ENCODE assay signal across 1 cellular context in the genomic region with DNA sequence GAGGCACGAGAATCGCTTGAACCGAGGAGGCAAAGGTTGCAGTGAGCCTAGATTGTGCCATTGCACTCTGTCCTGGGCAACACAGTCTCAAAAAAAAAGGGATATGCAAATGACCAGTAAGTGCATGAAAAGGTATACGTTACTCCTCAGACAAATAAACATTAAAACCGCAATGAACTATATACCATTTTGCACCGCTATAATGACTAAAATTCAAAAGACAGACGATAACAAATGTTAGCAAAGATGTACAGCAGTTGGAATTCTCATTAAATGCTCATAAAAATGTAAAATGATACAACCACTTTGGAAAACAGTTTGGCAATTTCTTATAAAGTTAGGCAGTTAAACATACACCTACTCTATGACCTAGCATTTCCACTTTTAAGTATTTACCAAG.
TF ChIP-seq lines count a peak whose summit lies in the region.

No MANE protein-coding gene starts in this region.

TF ChIP-seq in HEK293, 187 proteins besides CTCF, POLR2A, EP300 and RAD21 (continued from another document and continues in another):
- TF ChIP-seq, protein P1, sequence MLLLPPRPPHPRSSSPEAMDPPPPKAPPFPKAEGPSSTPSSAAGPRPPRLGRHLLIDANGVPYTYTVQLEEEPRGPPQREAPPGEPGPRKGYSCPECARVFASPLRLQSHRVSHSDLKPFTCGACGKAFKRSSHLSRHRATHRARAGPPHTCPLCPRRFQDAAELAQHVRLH (tag by site-specific recombination; IDR thresholded peaks at IDR 0.05), result peak; percentile 53; the same call in 1 of the 2 replicates
- TF ChIP-seq ZNF514 (tag by site-specific recombination; IDR thresholded peaks at IDR 0.05) (no peak), ZNF596 (tag by site-specific recombination; IDR thresholded peaks at IDR 0.05) (no peak), ZFHX2 (tag by site-specific recombination; conservative IDR thresholded peaks at IDR 0.05) (no peak), ZNF785 (tag by site-specific recombination; IDR thresholded peaks at IDR 0.05) (no peak), ZNF354C (tag by site-specific recombination; IDR thresholded peaks at IDR 0.05; ENCODE audit: borderline replicate concordance, low read depth) (no peak), OSR2 (tag by site-specific recombination; IDR thresholded peaks at IDR 0.05) (peak; percentile 76), ZNF48 (tag by site-specific recombination; IDR thresholded peaks at IDR 0.05) (no peak), ZFP37 (tag by site-specific recombination; IDR thresholded peaks at IDR 0.05) (no peak), ZNF664 (tag by site-specific recombination; IDR thresholded peaks at IDR 0.05) (0 out of 2 replicates have a peak, but pooled peaks have one; percentile 11), ZNF394 (tag by site-specific recombination; IDR thresholded peaks at IDR 0.05; ENCODE audit: borderline replicate concordance) (no peak), ZNF843 (tag by site-specific recombination; IDR thresholded peaks at IDR 0.05) (peak; percentile 92), MEIS1 (CRISPR knock-in tag; IDR thresholded peaks at IDR 0.05; ENCODE audit: borderline replicate concordance) (no peak), ZNF426 (tag by site-specific recombination; IDR thresholded peaks at IDR 0.05) (no peak), ZNF555 (tag by site-specific recombination; conservative IDR thresholded peaks at IDR 0.05) (no peak), ZNF146 (tag by site-specific recombination; IDR thresholded peaks at IDR 0.05) (no peak), ZNF610 (tag by site-specific recombination; IDR thresholded peaks at IDR 0.05; ENCODE audit: borderline replicate concordance) (no peak), ZNF175 (tag by site-specific recombination; IDR thresholded peaks at IDR 0.05) (no peak), ZEB2 (tag by site-specific recombination; IDR thresholded peaks at IDR 0.05) (no peak), TRIM28 (IDR thresholded peaks at IDR 0.05; ENCODE audit: borderline replicate concordance, low read length) (no peak), ZNF792 (tag by site-specific recombination; IDR thresholded peaks at IDR 0.05) (no peak), KLF16 (tag by site-specific recombination; IDR thresholded peaks at IDR 0.05) (no peak; the same call in 1 of the 2 replicates), BCL11A (tag by site-specific recombination; IDR thresholded peaks at IDR 0.05; ENCODE audit: low read depth) (0 out of 2 replicates have a peak, but pooled peaks have one; percentile 25), ZIC2 (tag by site-specific recombination; IDR thresholded peaks at IDR 0.05) (no peak), SP2 (tag by site-specific recombination; IDR thresholded peaks at IDR 0.05) (no peak), ZSCAN30 (tag by site-specific recombination; IDR thresholded peaks at IDR 0.05) (no peak), ZNF561 (tag by site-specific recombination; IDR thresholded peaks at IDR 0.05; ENCODE audit: borderline replicate concordance) (no peak), ZNF239 (tag by site-specific recombination; IDR thresholded peaks at IDR 0.05) (no peak), REPIN1 (tag by site-specific recombination; IDR thresholded peaks at IDR 0.05; ENCODE audit: low read depth) (no peak), ZNF112 (tag by site-specific recombination; IDR thresholded peaks at IDR 0.05) (no peak), OVOL3 (tag by site-specific recombination; IDR thresholded peaks at IDR 0.05) (peak; percentile 99), ZNF10 (tag by site-specific recombination; IDR thresholded peaks at IDR 0.05) (no peak), ZNF174 (tag by site-specific recombination; IDR thresholded peaks at IDR 0.05) (no peak), MZF1 (tag by site-specific recombination; IDR thresholded peaks at IDR 0.05; ENCODE audit: borderline replicate concordance) (no peak), ZNF114 (tag by site-specific recombination; IDR thresholded peaks at IDR 0.05) (no peak), ZNF311 (tag by site-specific recombination; IDR thresholded peaks at IDR 0.05; ENCODE audit: borderline replicate concordance) (no peak), ZNF677 (tag by site-specific recombination; IDR thresholded peaks at IDR 0.05) (no peak), ZNF16 (tag by site-specific recombination; IDR thresholded peaks at IDR 0.05; ENCODE audit: low read depth) (no peak), ZNF350 (tag by site-specific recombination; IDR thresholded peaks at IDR 0.05) (no peak), ZNF335 (tag by site-specific recombination; conservative IDR thresholded peaks at IDR 0.05) (no peak), ZNF138 (tag by site-specific recombination; IDR thresholded peaks at IDR 0.05; ENCODE audit: borderline replicate concordance) (no peak), ZNF777 (tag by site-specific recombination; IDR thresholded peaks at IDR 0.05; ENCODE audit: borderline replicate concordance) (no peak), HOXD13 (CRISPR knock-in tag; IDR thresholded peaks at IDR 0.05; ENCODE audit: borderline replicate concordance) (no peak), ZNF560 (tag by site-specific recombination; IDR thresholded peaks at IDR 0.05; ENCODE audit: borderline replicate concordance) (no peak), ZNF202 (tag by site-specific recombination; IDR thresholded peaks at IDR 0.05; ENCODE audit: borderline replicate concordance) (no peak), MYNN (tag by site-specific recombination; IDR thresholded peaks at IDR 0.05; ENCODE audit: borderline replicate concordance) (no peak), ZNF548 (tag by site-specific recombination; IDR thresholded peaks at IDR 0.05) (no peak), ZNF521 (tag by site-specific recombination; IDR thresholded peaks at IDR 0.05) (no peak), ZNF292 (tag by site-specific recombination; IDR thresholded peaks at IDR 0.05; ENCODE audit: borderline replicate concordance, low read depth) (no peak)
- TF ChIP-seq, protein P2, sequence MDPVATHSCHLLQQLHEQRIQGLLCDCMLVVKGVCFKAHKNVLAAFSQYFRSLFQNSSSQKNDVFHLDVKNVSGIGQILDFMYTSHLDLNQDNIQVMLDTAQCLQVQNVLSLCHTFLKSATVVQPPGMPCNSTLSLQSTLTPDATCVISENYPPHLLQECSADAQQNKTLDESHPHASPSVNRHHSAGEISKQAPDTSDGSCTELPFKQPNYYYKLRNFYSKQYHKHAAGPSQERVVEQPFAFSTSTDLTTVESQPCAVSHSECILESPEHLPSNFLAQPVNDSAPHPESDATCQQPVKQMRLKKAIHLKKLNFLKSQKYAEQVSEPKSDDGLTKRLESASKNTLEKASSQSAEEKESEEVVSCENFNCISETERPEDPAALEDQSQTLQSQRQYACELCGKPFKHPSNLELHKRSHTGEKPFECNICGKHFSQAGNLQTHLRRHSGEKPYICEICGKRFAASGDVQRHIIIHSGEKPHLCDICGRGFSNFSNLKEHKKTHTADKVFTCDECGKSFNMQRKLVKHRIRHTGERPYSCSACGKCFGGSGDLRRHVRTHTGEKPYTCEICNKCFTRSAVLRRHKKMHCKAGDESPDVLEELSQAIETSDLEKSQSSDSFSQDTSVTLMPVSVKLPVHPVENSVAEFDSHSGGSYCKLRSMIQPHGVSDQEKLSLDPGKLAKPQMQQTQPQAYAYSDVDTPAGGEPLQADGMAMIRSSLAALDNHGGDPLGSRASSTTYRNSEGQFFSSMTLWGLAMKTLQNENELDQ (tag by site-specific recombination; IDR thresholded peaks at IDR 0.05; ENCODE audit: low read depth), result no peak
- TF ChIP-seq, protein P3, sequence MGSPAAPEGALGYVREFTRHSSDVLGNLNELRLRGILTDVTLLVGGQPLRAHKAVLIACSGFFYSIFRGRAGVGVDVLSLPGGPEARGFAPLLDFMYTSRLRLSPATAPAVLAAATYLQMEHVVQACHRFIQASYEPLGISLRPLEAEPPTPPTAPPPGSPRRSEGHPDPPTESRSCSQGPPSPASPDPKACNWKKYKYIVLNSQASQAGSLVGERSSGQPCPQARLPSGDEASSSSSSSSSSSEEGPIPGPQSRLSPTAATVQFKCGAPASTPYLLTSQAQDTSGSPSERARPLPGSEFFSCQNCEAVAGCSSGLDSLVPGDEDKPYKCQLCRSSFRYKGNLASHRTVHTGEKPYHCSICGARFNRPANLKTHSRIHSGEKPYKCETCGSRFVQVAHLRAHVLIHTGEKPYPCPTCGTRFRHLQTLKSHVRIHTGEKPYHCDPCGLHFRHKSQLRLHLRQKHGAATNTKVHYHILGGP (tag by site-specific recombination; IDR thresholded peaks at IDR 0.05), result no peak
- TF ChIP-seq, protein P4, sequence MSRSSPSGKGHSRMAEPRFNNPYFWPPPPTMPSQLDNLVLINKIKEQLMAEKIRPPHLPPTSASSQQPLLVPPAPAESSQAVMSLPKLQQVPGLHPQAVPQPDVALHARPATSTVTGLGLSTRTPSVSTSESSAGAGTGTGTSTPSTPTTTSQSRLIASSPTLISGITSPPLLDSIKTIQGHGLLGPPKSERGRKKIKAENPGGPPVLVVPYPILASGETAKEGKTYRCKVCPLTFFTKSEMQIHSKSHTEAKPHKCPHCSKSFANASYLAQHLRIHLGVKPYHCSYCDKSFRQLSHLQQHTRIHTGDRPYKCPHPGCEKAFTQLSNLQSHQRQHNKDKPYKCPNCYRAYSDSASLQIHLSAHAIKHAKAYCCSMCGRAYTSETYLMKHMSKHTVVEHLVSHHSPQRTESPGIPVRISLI (tag by site-specific recombination; IDR thresholded peaks at IDR 0.05), result no peak
- TF ChIP-seq, protein P5, sequence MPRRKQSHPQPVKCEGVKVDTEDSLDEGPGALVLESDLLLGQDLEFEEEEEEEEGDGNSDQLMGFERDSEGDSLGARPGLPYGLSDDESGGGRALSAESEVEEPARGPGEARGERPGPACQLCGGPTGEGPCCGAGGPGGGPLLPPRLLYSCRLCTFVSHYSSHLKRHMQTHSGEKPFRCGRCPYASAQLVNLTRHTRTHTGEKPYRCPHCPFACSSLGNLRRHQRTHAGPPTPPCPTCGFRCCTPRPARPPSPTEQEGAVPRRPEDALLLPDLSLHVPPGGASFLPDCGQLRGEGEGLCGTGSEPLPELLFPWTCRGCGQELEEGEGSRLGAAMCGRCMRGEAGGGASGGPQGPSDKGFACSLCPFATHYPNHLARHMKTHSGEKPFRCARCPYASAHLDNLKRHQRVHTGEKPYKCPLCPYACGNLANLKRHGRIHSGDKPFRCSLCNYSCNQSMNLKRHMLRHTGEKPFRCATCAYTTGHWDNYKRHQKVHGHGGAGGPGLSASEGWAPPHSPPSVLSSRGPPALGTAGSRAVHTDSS (tag by site-specific recombination; IDR thresholded peaks at IDR 0.05), result no peak
- TF ChIP-seq, protein P6, sequence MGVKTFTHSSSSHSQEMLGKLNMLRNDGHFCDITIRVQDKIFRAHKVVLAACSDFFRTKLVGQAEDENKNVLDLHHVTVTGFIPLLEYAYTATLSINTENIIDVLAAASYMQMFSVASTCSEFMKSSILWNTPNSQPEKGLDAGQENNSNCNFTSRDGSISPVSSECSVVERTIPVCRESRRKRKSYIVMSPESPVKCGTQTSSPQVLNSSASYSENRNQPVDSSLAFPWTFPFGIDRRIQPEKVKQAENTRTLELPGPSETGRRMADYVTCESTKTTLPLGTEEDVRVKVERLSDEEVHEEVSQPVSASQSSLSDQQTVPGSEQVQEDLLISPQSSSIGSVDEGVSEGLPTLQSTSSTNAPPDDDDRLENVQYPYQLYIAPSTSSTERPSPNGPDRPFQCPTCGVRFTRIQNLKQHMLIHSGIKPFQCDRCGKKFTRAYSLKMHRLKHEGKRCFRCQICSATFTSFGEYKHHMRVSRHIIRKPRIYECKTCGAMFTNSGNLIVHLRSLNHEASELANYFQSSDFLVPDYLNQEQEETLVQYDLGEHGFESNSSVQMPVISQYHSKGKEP (tag by site-specific recombination; IDR thresholded peaks at IDR 0.05), result no peak
- TF ChIP-seq, protein P7, sequence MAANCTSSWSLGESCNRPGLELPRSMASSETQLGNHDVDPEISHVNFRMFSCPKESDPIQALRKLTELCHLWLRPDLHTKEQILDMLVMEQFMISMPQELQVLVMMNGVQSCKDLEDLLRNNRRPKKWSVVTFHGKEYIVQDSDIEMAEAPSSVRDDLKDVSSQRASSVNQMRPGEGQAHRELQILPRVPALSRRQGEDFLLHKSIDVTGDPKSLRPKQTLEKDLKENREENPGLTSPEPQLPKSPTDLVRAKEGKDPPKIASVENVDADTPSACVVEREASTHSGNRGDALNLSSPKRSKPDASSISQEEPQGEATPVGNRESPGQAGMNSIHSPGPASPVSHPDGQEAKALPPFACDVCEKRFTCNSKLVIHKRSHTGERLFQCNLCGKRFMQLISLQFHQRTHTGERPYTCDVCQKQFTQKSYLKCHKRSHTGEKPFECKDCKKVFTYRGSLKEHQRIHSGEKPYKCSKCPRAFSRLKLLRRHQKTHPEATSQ (tag by site-specific recombination; IDR thresholded peaks at IDR 0.05), result no peak
- TF ChIP-seq, protein P8, sequence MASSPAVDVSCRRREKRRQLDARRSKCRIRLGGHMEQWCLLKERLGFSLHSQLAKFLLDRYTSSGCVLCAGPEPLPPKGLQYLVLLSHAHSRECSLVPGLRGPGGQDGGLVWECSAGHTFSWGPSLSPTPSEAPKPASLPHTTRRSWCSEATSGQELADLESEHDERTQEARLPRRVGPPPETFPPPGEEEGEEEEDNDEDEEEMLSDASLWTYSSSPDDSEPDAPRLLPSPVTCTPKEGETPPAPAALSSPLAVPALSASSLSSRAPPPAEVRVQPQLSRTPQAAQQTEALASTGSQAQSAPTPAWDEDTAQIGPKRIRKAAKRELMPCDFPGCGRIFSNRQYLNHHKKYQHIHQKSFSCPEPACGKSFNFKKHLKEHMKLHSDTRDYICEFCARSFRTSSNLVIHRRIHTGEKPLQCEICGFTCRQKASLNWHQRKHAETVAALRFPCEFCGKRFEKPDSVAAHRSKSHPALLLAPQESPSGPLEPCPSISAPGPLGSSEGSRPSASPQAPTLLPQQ (tag by site-specific recombination; IDR thresholded peaks at IDR 0.05), result no peak
